In the genomic region with DNA sequence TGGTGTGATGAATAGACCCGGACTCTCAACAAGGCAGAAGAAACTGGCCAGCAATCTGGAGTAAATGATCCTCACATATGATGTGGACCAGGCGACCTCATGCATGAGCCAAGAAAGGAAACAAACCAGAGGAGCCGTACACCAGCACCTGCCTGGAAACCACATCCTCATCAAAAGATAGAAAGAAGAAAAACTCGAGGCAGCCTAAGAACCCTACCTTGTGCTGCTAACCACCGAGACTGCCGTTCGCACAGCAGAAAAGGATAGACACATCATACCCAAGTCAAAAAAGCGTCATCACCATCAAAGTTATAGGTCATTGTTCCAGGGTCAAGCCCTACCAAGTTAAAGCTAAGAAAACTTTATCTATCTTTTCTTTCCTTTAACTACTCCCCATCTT, we compare ENCODE assay signal across 8 cellular contexts.
A peak's percentile ranks its signal among the peaks of the same experiment; 100 is the strongest.
DNase-seq lines count a peak whose midpoint lies in the region; ATAC-seq lines count a peak whose summit lies in the region.

No MANE protein-coding gene starts in this region.

- ATAC-seq in GM21576 (IDR thresholded peaks at IDR 0.05; ENCODE audit: unreplicated experiment) (peak; percentile 63), left ventricle myocardium superior (no peak)
- peak; percentile 99 for ATAC-seq in activated naive CD4-positive, alpha-beta T cell treated with anti-CD3 and anti-CD28 coated beads, Interleukin-2, amount 50 U/mL, for 72 hours

- no peaks in the 10 kb centered on the region for H4K20me1 ChIP-seq in Karpas-422 (ENCODE audit: insufficient read depth, low read depth, low read length)

- no peak overlapping the region for H3K4me3 ChIP-seq in Karpas-422 (ENCODE audit: low read length)

- H3K27me3 ChIP-seq in Karpas-422 (ENCODE audit: low read length), result no peaks in the 10 kb centered on the region

- H3K4me1 Mint-ChIP-seq in T-helper 2 cell treated with Interferon-gamma antibody and Interleukin-4, amounts not matched to agents 5 μg/mL and 100 μg/mL, for 36 hours (ENCODE audit: low read depth), result peaks cover 29% of the 10 kb centered on the region

- H3K27me3 Mint-ChIP-seq in T-helper 2 cell treated with Interferon-gamma antibody and Interleukin-4, amounts not matched to agents 5 μg/mL and 100 μg/mL, for 36 hours (ENCODE audit: low read depth), result no peaks in the 10 kb centered on the region

- H3K9me3 Mint-ChIP-seq in T-helper 2 cell treated with Interferon-gamma antibody and Interleukin-4, amounts not matched to agents 5 μg/mL and 100 μg/mL, for 36 hours, result peaks cover 20% of the 10 kb centered on the region
- H3K9me3 Mint-ChIP-seq in activated naive CD4-positive, alpha-beta T cell treated with anti-CD3 and anti-CD28 coated beads, Interleukin-2, amount 50 U/mL, for 72 hours, result peaks cover 4 to 12% of the 10 kb centered on the region in 2 donors

- H3K36me3 ChIP-seq in Karpas-422 (ENCODE audit: insufficient read depth, low read length), result no peaks in the 10 kb centered on the region

- H2AFZ ChIP-seq in Karpas-422 (ENCODE audit: low read length), result no peak overlapping the region

- no peak overlapping the region for H3K4me2 ChIP-seq in Karpas-422 (ENCODE audit: low read depth, low read length, poor library complexity, severe bottlenecking)

- no peak overlapping the region for H3K9ac ChIP-seq in Karpas-422 (ENCODE audit: low read length)

- H3K4me3 Mint-ChIP-seq in T-helper 2 cell treated with Interferon-gamma antibody and Interleukin-4, amounts not matched to agents 5 μg/mL and 100 μg/mL, for 36 hours, result peak overlapping the region; percentile 9

- H3K27ac Mint-ChIP-seq in T-helper 2 cell treated with Interferon-gamma antibody and Interleukin-4, amounts not matched to agents 5 μg/mL and 100 μg/mL, for 36 hours, result peak overlapping the region; percentile 76
- H3K27ac Mint-ChIP-seq in activated naive CD4-positive, alpha-beta T cell treated with anti-CD3 and anti-CD28 coated beads, Interleukin-2, amount 50 U/mL, for 72 hours, result peak overlapping the region; percentile 1 to 72

- H3K9me3 ChIP-seq in Karpas-422 (ENCODE audit: low read length), result no peaks in the 10 kb centered on the region

- DNase-seq in T-helper 2 cell treated with Interferon-gamma antibody and Interleukin-4, amounts not matched to agents 5 μg/mL and 100 μg/mL, for 36 hours (ENCODE audit: low spot score), result peak; percentile 68
- peak; percentile 40 to 73 for DNase-seq in activated naive CD4-positive, alpha-beta T cell treated with anti-CD3 and anti-CD28 coated beads, Interleukin-2, amount 50 U/mL, for 72 hours (ENCODE audit: low spot score in 2 of 2)
- peak; percentile 2 for DNase-seq in stimulated activated naive CD4-positive, alpha-beta T cell treated with Interleukin-2 at 50 U/mL for 16 hours (lab: John Stamatoyannopoulos, UW)
- DNase-seq in Karpas-422, result no peak
- no peak for DNase-seq in HuH-7.5 (ENCODE audit: low spot score)
- no peak for DNase-seq in NCI-H446 (lab: John Stamatoyannopoulos, UW)
- no peak for DNase-seq in left ventricle myocardium superior

- peaks cover 4% of the 10 kb centered on the region for H3K4me1 ChIP-seq in Karpas-422 (ENCODE audit: low read length)

- no peak overlapping the region for H3K27ac ChIP-seq in Karpas-422 (ENCODE audit: low read length)

- H3K36me3 Mint-ChIP-seq in T-helper 2 cell treated with Interferon-gamma antibody and Interleukin-4, amounts not matched to agents 5 μg/mL and 100 μg/mL, for 36 hours (ENCODE audit: low read depth), result peaks cover 2% of the 10 kb centered on the region
- peaks cover 16 to 20% of the 10 kb centered on the region in 2 donors for H3K36me3 Mint-ChIP-seq in activated naive CD4-positive, alpha-beta T cell treated with anti-CD3 and anti-CD28 coated beads, Interleukin-2, amount 50 U/mL, for 72 hours

- H3K79me2 ChIP-seq in Karpas-422 (ENCODE audit: low read length), result no peaks in the 10 kb centered on the region

- intact Hi-C loops in left ventricle myocardium superior (cut with micrococcal nuclease), result no loop called here

- no peaks in the 10 kb centered on the region for H3K9me2 ChIP-seq in Karpas-422 (replicated peaks; ENCODE audit: insufficient read depth, low read length)

Comparison
In these comparisons a context has a peak if more than half of its experiments do, and no peak if none do; other contexts are left out.
1. DNase-seq: peak in T-helper 2 cell treated with Interferon-gamma antibody and Interleukin-4, amounts not matched to agents 5 μg/mL and 100 μg/mL, for 36 hours (single experiment), activated naive CD4-positive, alpha-beta T cell treated with anti-CD3 and anti-CD28 coated beads, Interleukin-2, amount 50 U/mL, for 72 hours (2 of 2) and stimulated activated naive CD4-positive, alpha-beta T cell treated with Interleukin-2 at 50 U/mL for 16 hours (single experiment); none in Karpas-422 (single experiment), HuH-7.5 (single experiment), NCI-H446 (0 of 2) and left ventricle myocardium superior (single experiment).